8 cellular contexts compared by ENCODE assay signal in genomic region chr12:30694971-30695326, GRCh38. TPM values are rescaled to one million over a fixed set of nuclear protein-coding genes. Genes with fewer than 3 reads are reported as not detected.
DNase-seq lines count a peak whose midpoint lies in the region; ATAC-seq and TF ChIP-seq lines count a peak whose summit lies in the region.

No MANE protein-coding gene starts in this region.

- no peaks in the 10 kb centered on the region for H3K9me3 Mint-ChIP-seq in Caco-2 (ENCODE audit: unreplicated experiment)
- no peaks in the 10 kb centered on the region for H3K9me3 Mint-ChIP-seq in naive B cell

- POLR2A ChIA-PET in Caco-2 (lab: Charles Lee) = interaction anchor here (1.1 to 1.2 kb wide), 2 partner anchors 59 to 60 kb away, joined by 7 to 14 read pairs; partner anchors contain the start of gene CAPRIN2

- peak overlapping the region; percentile 92 for H2AFZ ChIP-seq in KMS-11 (ENCODE audit: low read depth)

- no peaks in the 10 kb centered on the region for H3K36me3 ChIP-seq in Caco-2 (ENCODE audit: control insufficient read depth, insufficient read depth, low read length)
- no peaks in the 10 kb centered on the region for H3K36me3 ChIP-seq in KMS-11 (ENCODE audit: insufficient read depth)
- H3K36me3 ChIP-seq in WERI-Rb-1 = peaks cover 2% of the 10 kb centered on the region

- H3K9ac ChIP-seq in KMS-11 = peak overlapping the region; percentile 78

- peak overlapping the region; percentile 87 for H3K4me2 ChIP-seq in KMS-11

- no peaks in the 10 kb centered on the region for H3K36me3 Mint-ChIP-seq in Caco-2 (ENCODE audit: insufficient read depth, unreplicated experiment)
- H3K36me3 Mint-ChIP-seq in naive B cell = peaks cover 0 to 3% of the 10 kb centered on the region in 2 donors

- CTCF ChIA-PET in Caco-2 (lab: Charles Lee) = interaction anchor here (1.0 to 2.5 kb wide), 6 partner anchors 10 to 101 kb away, joined by 3 to 15 read pairs (median 8); partner anchors contain the start of gene CAPRIN2

- BruUV-seq in Caco-2 (replicated peaks; lab: Mats Ljungman, UMichigan) = no TSS peak

- TF ChIP-seq CTCF in Caco-2 (IDR thresholded peaks at IDR 0.05; ENCODE audit: insufficient read depth in 1 of 2, low read depth in 1 of 2, low read length in 1 of 2, severe bottlenecking in 1 of 2, unreplicated experiment in 1 of 2) (peak in 1 of 2 experiments; percentile 14), KMS-11 (conservative IDR thresholded peaks at IDR 0.05; ENCODE audit: low read depth, low read length) (no peak), WERI-Rb-1 (IDR thresholded peaks at IDR 0.05; ENCODE audit: low read depth, low read length) (no peak)

- peak overlapping the region; percentile 30; the same call in 1 of the 2 replicates for H3K27ac ChIP-seq in KMS-11
- peak overlapping the region; percentile 79 for H3K27ac ChIP-seq in WERI-Rb-1

- ATAC-seq in GM19455 (IDR thresholded peaks at IDR 0.05; ENCODE audit: unreplicated experiment) (peak; percentile 30), naive B cell (ENCODE audit: low read depth in 2 of 2) (peak in 1 of 2 donors; percentile 13), GM21576 (IDR thresholded peaks at IDR 0.05; ENCODE audit: unreplicated experiment) (no peak)

- peak; percentile 59 to 65 for DNase-seq in Caco-2
- DNase-seq in WERI-Rb-1 = peak; percentile 35
- peak; percentile 19 for DNase-seq in fibroblast of gingiva (ENCODE audit: low read depth)
- DNase-seq in naive B cell = no peak
- DNase-seq in NK-92 (lab: John Stamatoyannopoulos, UW; ENCODE audit: unreplicated experiment) = no peak

- H3K27me3 ChIP-seq in Caco-2 (replicated peaks; ENCODE audit: control insufficient read depth, insufficient read depth, low read length) = no peaks in the 10 kb centered on the region
- H3K27me3 ChIP-seq in KMS-11 (ENCODE audit: insufficient read depth, low read depth) = no peaks in the 10 kb centered on the region
- no peaks in the 10 kb centered on the region for H3K27me3 ChIP-seq in WERI-Rb-1 (ENCODE audit: insufficient read depth, low read depth, severe bottlenecking)

- H3K9me3 ChIP-seq in Caco-2 = no peaks in the 10 kb centered on the region
- no peaks in the 10 kb centered on the region for H3K9me3 ChIP-seq in WERI-Rb-1 (ENCODE audit: severe bottlenecking)

- H3K4me3 ChIP-seq in Caco-2 (ENCODE audit: low read depth, low read length) = peak overlapping the region; percentile 99
- H3K4me3 ChIP-seq in KMS-11 (IDR thresholded peaks at IDR 0.05; ENCODE audit: insufficient read depth, low read depth, low read length) = peak overlapping the region; percentile 44
- peak overlapping the region; percentile 96 for H3K4me3 ChIP-seq in WERI-Rb-1 (ENCODE audit: low read depth, low read length)

- peaks cover 49% of the 10 kb centered on the region for H3K79me2 ChIP-seq in KMS-11 (ENCODE audit: insufficient read depth, low read depth)

- peak overlapping the region; percentile 83 for H3K4me3 Mint-ChIP-seq in Caco-2 (ENCODE audit: unreplicated experiment)
- H3K4me3 Mint-ChIP-seq in naive B cell = peak overlapping the region; percentile 86 to 99 (median 98)

- H3K4me1 ChIP-seq in Caco-2 = peaks cover 10% of the 10 kb centered on the region
- peaks cover 34% of the 10 kb centered on the region for H3K4me1 ChIP-seq in KMS-11 (ENCODE audit: low read depth, poor library complexity, severe bottlenecking)

- peaks cover 28% of the 10 kb centered on the region for H3K4me1 Mint-ChIP-seq in Caco-2 (ENCODE audit: low read depth, unreplicated experiment)
- H3K4me1 Mint-ChIP-seq in naive B cell = peaks cover 33 to 49% (median 49%) of the 10 kb centered on the region in 3 donors

- H3K27me3 Mint-ChIP-seq in Caco-2 (ENCODE audit: insufficient read depth, unreplicated experiment) = no peaks in the 10 kb centered on the region
- H3K27me3 Mint-ChIP-seq in naive B cell = peaks cover 0 to 10% (median 0%) of the 10 kb centered on the region in 3 donors

- H3K27ac Mint-ChIP-seq in Caco-2 (ENCODE audit: unreplicated experiment) (peak overlapping the region; percentile 85), naive B cell (peak overlapping the region; percentile 86 to 99 (median 96))

- no peaks in the 10 kb centered on the region for H4K20me1 ChIP-seq in KMS-11 (ENCODE audit: insufficient read depth)

- intact Hi-C loops in Caco-2 (cut with micrococcal nuclease; ENCODE audit: unreplicated experiment) = loop anchor here (1.0 to 10.0 kb wide), 4 partner anchors 59 to 380 kb away; partner anchors contain the start of genes CAPRIN2 and DDX11

RNA-seq across cellular contexts. Expression of gene IPO8, which starts 0.7 kb away (rescaled TPM):
- 50.4 and 56.6 TPM in 2 replicates for total RNA-seq in Caco-2 (2022)
- 10 to 100 TPM; 10.0 to 19.0 (median 15.4) TPM for polyA plus RNA-seq in naive B cell (ENCODE audit: low read depth in 6 of 6)

RNA-seq across cellular contexts. Expression of gene CAPRIN2, which starts 59.8 kb away (rescaled TPM):
- total RNA-seq in Caco-2 (2022) = 19.6 and 21.7 TPM in 2 replicates
- polyA plus RNA-seq in naive B cell (ENCODE audit: low read depth in 6 of 6) = 10 to 100 TPM in 3 of 6 donors, 1 to 10 TPM in 2, not detected in 1; 5.1 to 12.8 (median 10.1) TPM

Comparison
In these comparisons a context has a peak if more than half of its experiments do, and no peak if none do; other contexts are left out.
1. DNase-seq: peak in Caco-2 (2 of 2), WERI-Rb-1 (single experiment) and fibroblast of gingiva (single experiment); none in naive B cell (single experiment) and NK-92 (single experiment).
2. H3K4me3 ChIP-seq: peak in every context shown above with its lines; median percentile 99 in Caco-2; 96 in WERI-Rb-1; 44 in KMS-11.